ENCODE assay signal across 1 cellular context in genomic region chr3:125374996-125375941, GRCh38.
TF ChIP-seq lines count a peak whose summit lies in the region.

TSS of gene ZNF148 (minus strand) at chr3:125375325. CDS start at chr3:125313640, 61,685 bp downstream.

TF ChIP-seq in K562, 482 proteins besides CTCF, POLR2A, EP300 and RAD21 (continued from another document and continues in another):
- peak in 1 of 3 experiments; percentile 51; a peak in 1 of 6 replicates for TF ChIP-seq ZBTB11 (CRISPR knock-in tag; IDR thresholded peaks at IDR 0.05)
- no peak for TF ChIP-seq NR2C2 (CRISPR knock-in tag; IDR thresholded peaks at IDR 0.05)
- peak; percentile 80 for TF ChIP-seq NR2C2 (tag; IDR thresholded peaks at IDR 0.05)
- TF ChIP-seq IRF9 (tag; IDR thresholded peaks at IDR 0.05), result no peak
- no peak for TF ChIP-seq ETV6 (IDR thresholded peaks at IDR 0.05; ENCODE audit: borderline replicate concordance in 1 of 2, low read depth in 2 of 2, low read length in 1 of 2)
- no peak for TF ChIP-seq ETV6 (CRISPR knock-in tag; IDR thresholded peaks at IDR 0.05; ENCODE audit: borderline replicate concordance)
- no peak for TF ChIP-seq E2F4 (CRISPR knock-in tag; IDR thresholded peaks at IDR 0.05; ENCODE audit: low read depth)
- TF ChIP-seq ZBTB26 (CRISPR knock-in tag; IDR thresholded peaks at IDR 0.05), result no peak
- no peak for TF ChIP-seq FOS (IDR thresholded peaks at IDR 0.05; ENCODE audit: extremely low read depth, insufficient read length)
- TF ChIP-seq SRF (CRISPR knock-in tag; IDR thresholded peaks at IDR 0.05), result 0 out of 4 replicates have a peak, but pooled peaks of 1 of the 2 experiments have one; percentile 21
- peak; percentile 51 for TF ChIP-seq SOX6 (IDR thresholded peaks at IDR 0.05)
- no peak for TF ChIP-seq TSHZ1 (CRISPR knock-in tag; IDR thresholded peaks at IDR 0.05)
- TF ChIP-seq TAF9B (IDR thresholded peaks at IDR 0.05; ENCODE audit: partially characterized antibody), result peak; percentile 79
- peak; percentile 93 for TF ChIP-seq SP2 (IDR thresholded peaks at IDR 0.05; ENCODE audit: extremely low read depth, low read depth, low read length, poor library complexity, severe bottlenecking)
- TF ChIP-seq AFF1 (IDR thresholded peaks at IDR 0.05; ENCODE audit: low read depth in 1 of 2, partially characterized antibody in 2 of 2), result peak in 1 of 2 experiments; percentile 35
- TF ChIP-seq ZNF518B (CRISPR knock-in tag; IDR thresholded peaks at IDR 0.05), result no peak
- peak; percentile 81; the same call in 1 of the 2 replicates for TF ChIP-seq RB1 (IDR thresholded peaks at IDR 0.05; ENCODE audit: low read depth)
- peak; percentile 88 for TF ChIP-seq PHF8 (IDR thresholded peaks at IDR 0.05; ENCODE audit: borderline replicate concordance, low read length)
- TF ChIP-seq SIN3A (IDR thresholded peaks at IDR 0.05; ENCODE audit: borderline replicate concordance in 2 of 2, control insufficient read depth in 1 of 2, low read depth in 2 of 2, low read length in 2 of 2), result peak; percentile 58 to 70; a peak in 2 of 4 replicates
- TF ChIP-seq HCFC1 (IDR thresholded peaks at IDR 0.05; ENCODE audit: low read depth, low read length), result peak; percentile 79
- peak; percentile 69 for TF ChIP-seq GMEB1 (CRISPR knock-in tag; IDR thresholded peaks at IDR 0.05)
- TF ChIP-seq CXXC5 (CRISPR knock-in tag; IDR thresholded peaks at IDR 0.05), result peak; percentile 83
- peak; percentile 41; the same call in 1 of the 2 replicates for TF ChIP-seq MTA3 (IDR thresholded peaks at IDR 0.05; ENCODE audit: borderline replicate concordance)
- no peak for TF ChIP-seq HDGF (IDR thresholded peaks at IDR 0.05)
- peak; percentile 89 for TF ChIP-seq SNIP1 (IDR thresholded peaks at IDR 0.05; ENCODE audit: low read depth)
- TF ChIP-seq VEZF1 (CRISPR knock-in tag; IDR thresholded peaks at IDR 0.05), result peak; percentile 97
- peak; percentile 66; the same call in 1 of the 2 replicates for TF ChIP-seq L3MBTL2 (IDR thresholded peaks at IDR 0.05)
- TF ChIP-seq MLLT1 (IDR thresholded peaks at IDR 0.05), result no peak
- TF ChIP-seq GTF2E2 (tag; IDR thresholded peaks at IDR 0.05), result peak; percentile 90; the same call in 1 of the 2 replicates
- no peak for TF ChIP-seq CBFA2T2 (conservative IDR thresholded peaks at IDR 0.05)
- no peak for TF ChIP-seq TAL1 (IDR thresholded peaks at IDR 0.05)
- TF ChIP-seq EHMT2 (IDR thresholded peaks at IDR 0.05), result no peak
- peak; percentile 82 for TF ChIP-seq GABPA (tag; conservative IDR thresholded peaks at IDR 0.05; ENCODE audit: low read depth)
